Comparison of ENCODE assay signal across 1 cellular context in genomic region chr1:63624911-63625310, GRCh38.
TF ChIP-seq lines count a peak whose summit lies in the region.

No MANE protein-coding gene starts in this region.

TF ChIP-seq in A549, 52 proteins besides CTCF, POLR2A, EP300 and RAD21:
- TF ChIP-seq ATOH8 (CRISPR knock-in tag; IDR thresholded peaks at IDR 0.05; ENCODE audit: low read depth) (no peak), HOXB13 (CRISPR knock-in tag; IDR thresholded peaks at IDR 0.05; ENCODE audit: low read depth) (no peak), CEBPB (IDR thresholded peaks at IDR 0.05) (no peak)
